ENCODE assay signal across 28 cellular contexts in genomic region chr2:222355860-222356259, GRCh38. TPM values are rescaled to one million over a fixed set of nuclear protein-coding genes. Genes with fewer than 3 reads are reported as not detected.
DNase-seq lines count a peak whose midpoint lies in the region; TF ChIP-seq lines count a peak whose summit lies in the region.
"Had no signal": no experiment of that assay in that cellular context is flagged by ENCODE, and none has a peak within 500 bp of the region (broad histone marks: within the 10 kb centered on the region; RNA-seq: fewer than 3 reads in every experiment).

No MANE protein-coding gene starts in this region.

- peaks cover 20% of the 10 kb centered on the region for H3K4me1 Mint-ChIP-seq in glutamatergic neuron (ENCODE audit: low read depth, unreplicated experiment)
- H3K4me1 Mint-ChIP-seq: activated CD4-positive, alpha-beta T cell treated with anti-CD3 and anti-CD28 coated beads, Interleukin-2, amount 10 ng/mL, durations not matched to agents 7 days and 5 days; CD8-positive, alpha-beta memory T cell; natural killer cell; stimulated activated memory B cell treated with anti-CD40 and anti-IgM and Interleukin-4, amounts not matched to agents 10 μg/mL and 1 μg/mL and 100 μg/mL, for 72 hours had no signal

- H3K4me3 ChIP-seq in AG10803 (ENCODE audit: low read length) = no peak overlapping the region
- no peak overlapping the region for H3K4me3 ChIP-seq in adipocyte (ENCODE audit: low read length)
- no peak overlapping the region for H3K4me3 ChIP-seq in H7 (ENCODE audit: insufficient read depth, low read depth, low read length)
- H3K4me3 ChIP-seq: GM12878, spleen, suprapubic skin, uterus had no signal

- no peak overlapping the region for H3K4me3 Mint-ChIP-seq in glutamatergic neuron (ENCODE audit: unreplicated experiment)
- H3K4me3 Mint-ChIP-seq: activated CD4-positive, alpha-beta T cell treated with anti-CD3 and anti-CD28 coated beads, Interleukin-2, amount 10 ng/mL, durations not matched to agents 7 days and 5 days; activated naive CD4-positive, alpha-beta T cell treated with anti-CD3 and anti-CD28 coated beads for 36 hours; activated T-cell treated with anti-CD3 and anti-CD28 coated beads, Interleukin-2, amount 50 U/mL, for 72 hours; CD8-positive, alpha-beta memory T cell; natural killer cell; stimulated activated memory B cell treated with anti-CD40 and anti-IgM and Interleukin-4, amounts not matched to agents 10 μg/mL and 1 μg/mL and 100 μg/mL, for 72 hours had no signal

- peaks cover 16% of the 10 kb centered on the region for H3K9me3 ChIP-seq in adipocyte (ENCODE audit: control insufficient read depth, low read length)
- H3K9me3 ChIP-seq: suprapubic skin had no signal

- DNase-seq in AG10803 (ENCODE audit: low read depth) = peak; percentile 85
- DNase-seq in EH (ENCODE audit: low read depth) = peak; percentile 59
- peak; percentile 61 for DNase-seq in adipocyte (ENCODE audit: low read depth)
- no peak for DNase-seq in glutamatergic neuron
- DNase-seq in NCI-H1930 (lab: John Stamatoyannopoulos, UW) = no peak
- DNase-seq in H7 = no peak
- DNase-seq in NK-92 treated with Interleukin-12 subunit alpha and Interleukin-12 subunit beta, amount 100 ng/mL, for 24 hours (lab: John Stamatoyannopoulos, UW) = no peak
- DNase-seq: activated CD4-positive, alpha-beta T cell treated with anti-CD3 and anti-CD28 coated beads, Interleukin-2, amount 10 ng/mL, durations not matched to agents 7 days and 5 days; activated naive CD4-positive, alpha-beta T cell treated with anti-CD3 and anti-CD28 coated beads for 36 hours; activated T-cell treated with anti-CD3 and anti-CD28 coated beads, Interleukin-2, amount 50 U/mL, for 72 hours; amniotic stem cell; CD8-positive, alpha-beta memory T cell; cortex of kidney; head of caudate nucleus; left colon; natural killer cell; NCI-H146; NCI-H526; retina; spleen; stimulated activated CD4-positive, alpha-beta T cell treated with anti-CD3 and anti-CD28 coated beads, Interleukin-2, amount 100 ng/mL, for 48 hours; uterus; WERI-Rb-1 had no signal

- H3K27ac Mint-ChIP-seq in glutamatergic neuron (ENCODE audit: unreplicated experiment) = peak overlapping the region; percentile 71
- H3K27ac Mint-ChIP-seq: activated CD4-positive, alpha-beta T cell treated with anti-CD3 and anti-CD28 coated beads, Interleukin-2, amount 10 ng/mL, durations not matched to agents 7 days and 5 days; activated naive CD4-positive, alpha-beta T cell treated with anti-CD3 and anti-CD28 coated beads for 36 hours; CD8-positive, alpha-beta memory T cell; natural killer cell; stimulated activated memory B cell treated with anti-CD40 and anti-IgM and Interleukin-4, amounts not matched to agents 10 μg/mL and 1 μg/mL and 100 μg/mL, for 72 hours had no signal

- no peak for TF ChIP-seq CTCF in AG10803 (conservative IDR thresholded peaks at IDR 0.05; ENCODE audit: low read length)
- TF ChIP-seq CTCF in glutamatergic neuron (IDR thresholded peaks at IDR 0.05; ENCODE audit: partially characterized antibody, unreplicated experiment) = no peak

- peaks cover 2% of the 10 kb centered on the region for H3K9me3 Mint-ChIP-seq in glutamatergic neuron (ENCODE audit: unreplicated experiment)

- no peak overlapping the region for H3K9ac ChIP-seq in adipocyte (ENCODE audit: low read length)
- H3K9ac ChIP-seq: KMS-11 had no signal

- H3K27me3 ChIP-seq in adipocyte (replicated peaks; ENCODE audit: control insufficient read depth, insufficient read depth, low read length) = no peaks in the 10 kb centered on the region
- H3K27me3 ChIP-seq in H7 (ENCODE audit: control insufficient read depth, insufficient read depth, low read length) = no peaks in the 10 kb centered on the region
- H3K27me3 ChIP-seq: spleen, suprapubic skin, uterus had no signal

- H3K27me3 Mint-ChIP-seq in glutamatergic neuron (ENCODE audit: unreplicated experiment) = peaks cover 5% of the 10 kb centered on the region
- H3K27me3 Mint-ChIP-seq: activated CD4-positive, alpha-beta T cell treated with anti-CD3 and anti-CD28 coated beads, Interleukin-2, amount 10 ng/mL, durations not matched to agents 7 days and 5 days; stimulated activated memory B cell treated with anti-CD40 and anti-IgM and Interleukin-4, amounts not matched to agents 10 μg/mL and 1 μg/mL and 100 μg/mL, for 72 hours had no signal

- H3K36me3 ChIP-seq in adipocyte (ENCODE audit: control insufficient read depth, insufficient read depth, low read length, severe bottlenecking) (no peaks in the 10 kb centered on the region), H7 (replicated peaks; ENCODE audit: control insufficient read depth, insufficient read depth, low read length) (no peaks in the 10 kb centered on the region)
- H3K36me3 ChIP-seq: spleen, suprapubic skin, uterus, WERI-Rb-1 had no signal

- no peaks in the 10 kb centered on the region for H3K36me3 Mint-ChIP-seq in glutamatergic neuron (ENCODE audit: unreplicated experiment)
- H3K36me3 Mint-ChIP-seq: CD8-positive, alpha-beta memory T cell; stimulated activated memory B cell treated with anti-CD40 and anti-IgM and Interleukin-4, amounts not matched to agents 10 μg/mL and 1 μg/mL and 100 μg/mL, for 72 hours had no signal

- H3K4me1 ChIP-seq in adipocyte (ENCODE audit: control insufficient read depth, insufficient read depth, low read length) = no peaks in the 10 kb centered on the region
- H3K4me1 ChIP-seq: suprapubic skin, uterus had no signal

RNA-seq across cellular contexts. Expression of gene PAX3, which starts 57.1 kb away (rescaled TPM):
- 31.2 TPM for total RNA-seq in glutamatergic neuron (ENCODE audit: unreplicated experiment)
- not detected in 2 replicates for total RNA-seq in H7 (2014; rRNA removed; shearing (Covaris generic))
- total RNA-seq: activated CD4-positive, alpha-beta T cell treated with anti-CD3 and anti-CD28 coated beads, Interleukin-2, amount 10 ng/mL, durations not matched to agents 7 days and 5 days; activated naive CD4-positive, alpha-beta T cell treated with anti-CD3 and anti-CD28 coated beads for 36 hours; activated T-cell treated with anti-CD3 and anti-CD28 coated beads, Interleukin-2, amount 50 U/mL, for 72 hours; CD8-positive, alpha-beta memory T cell; GM12878; left colon; natural killer cell; T-helper 2 cell treated with Interferon-gamma antibody and Interleukin-4, amounts not matched to agents 100 ng/mL and 5 ng/mL, for 36 hours; uterus had no signal

Comparison
In these comparisons a context has a peak if more than half of its experiments do, and no peak if none do; other contexts are left out.
1. DNase-seq: peak in AG10803 (single experiment), EH (single experiment) and adipocyte (single experiment); none in glutamatergic neuron (single experiment), NCI-H1930 (0 of 2), H7 (single experiment) and NK-92 treated with Interleukin-12 subunit alpha and Interleukin-12 subunit beta, amount 100 ng/mL, for 24 hours (single experiment).
2. RNA of gene PAX3, which starts 57.1 kb away (total RNA-seq): 31.2 TPM in glutamatergic neuron (single experiment); not detected in H7; every median in the first group is over 10 times any median in the second.